In the genomic region with DNA sequence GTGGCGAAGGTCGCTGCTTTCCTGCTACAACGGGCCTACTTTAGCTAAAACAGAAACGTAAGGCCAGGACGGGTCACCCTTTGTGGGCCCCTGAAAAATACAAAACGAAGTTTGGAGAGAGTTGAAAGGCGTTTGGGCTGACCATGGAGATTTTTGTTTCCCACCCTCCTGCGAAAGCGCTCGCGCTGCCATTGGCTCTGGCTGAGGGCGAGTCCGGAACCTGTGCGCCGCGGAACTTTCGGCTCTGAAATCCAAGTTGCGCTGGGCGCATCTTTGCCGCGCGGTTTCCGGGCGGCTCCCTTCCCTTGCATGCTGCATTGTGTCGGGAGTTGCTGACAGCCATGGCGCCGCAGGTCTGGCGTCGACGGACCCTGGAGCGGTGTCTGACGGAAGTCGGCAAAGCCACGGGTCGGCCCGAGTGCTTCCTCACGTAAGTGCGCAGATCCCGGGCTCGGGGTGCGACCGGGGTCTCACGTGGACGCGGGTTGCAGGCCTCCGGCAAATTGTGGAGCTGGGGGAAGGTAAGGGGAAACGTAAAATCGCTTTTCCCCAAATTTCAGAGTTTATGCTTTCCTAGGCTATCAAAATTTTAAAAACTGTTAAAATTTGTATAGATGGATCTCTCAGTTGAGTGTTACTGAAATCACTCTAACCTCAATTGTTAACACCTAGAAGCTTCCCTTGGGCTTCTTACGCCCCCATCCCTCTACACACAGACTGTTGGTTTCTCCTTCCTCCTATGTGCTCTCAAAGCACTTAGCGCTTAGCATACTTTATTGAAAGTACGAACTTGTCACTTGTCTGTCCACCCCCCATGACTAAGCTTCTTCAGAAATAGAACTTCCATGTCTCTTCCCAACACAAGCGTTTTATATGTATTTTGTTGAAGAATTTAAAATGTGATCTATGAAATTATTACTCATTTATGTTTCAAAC, we compare ENCODE assay signal across 8 cellular contexts. TPM values are rescaled to one million over a fixed set of nuclear protein-coding genes. Genes with fewer than 3 reads are reported as not detected.
DNase-seq lines count a peak whose midpoint lies in the region; ATAC-seq and TF ChIP-seq lines count a peak whose summit lies in the region.

A gene with protein sequence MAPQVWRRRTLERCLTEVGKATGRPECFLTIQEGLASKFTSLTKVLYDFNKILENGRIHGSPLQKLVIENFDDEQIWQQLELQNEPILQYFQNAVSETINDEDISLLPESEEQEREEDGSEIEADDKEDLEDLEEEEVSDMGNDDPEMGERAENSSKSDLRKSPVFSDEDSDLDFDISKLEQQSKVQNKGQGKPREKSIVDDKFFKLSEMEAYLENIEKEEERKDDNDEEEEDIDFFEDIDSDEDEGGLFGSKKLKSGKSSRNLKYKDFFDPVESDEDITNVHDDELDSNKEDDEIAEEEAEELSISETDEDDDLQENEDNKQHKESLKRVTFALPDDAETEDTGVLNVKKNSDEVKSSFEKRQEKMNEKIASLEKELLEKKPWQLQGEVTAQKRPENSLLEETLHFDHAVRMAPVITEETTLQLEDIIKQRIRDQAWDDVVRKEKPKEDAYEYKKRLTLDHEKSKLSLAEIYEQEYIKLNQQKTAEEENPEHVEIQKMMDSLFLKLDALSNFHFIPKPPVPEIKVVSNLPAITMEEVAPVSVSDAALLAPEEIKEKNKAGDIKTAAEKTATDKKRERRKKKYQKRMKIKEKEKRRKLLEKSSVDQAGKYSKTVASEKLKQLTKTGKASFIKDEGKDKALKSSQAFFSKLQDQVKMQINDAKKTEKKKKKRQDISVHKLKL (plus strand): TSS at position 310 of the 936 bp plus-strand sequence. CDS start 32 bp downstream, at position 342.

- H3K27ac ChIP-seq in caudate nucleus (ENCODE audit: low read depth, low read length) (peak within 1 kb of the TSS; percentile 94), spleen (peak within 1 kb of the TSS; percentile 92 to 96 (median 94))

- H3K27me3 Mint-ChIP-seq in WTC11 (ENCODE audit: low read depth), result no peaks in the 10 kb centered on the region

- WGBS in spleen, 5 donors, result 0 to 1% (median 0%) methylated on average over 41 to 52 of the region's 52 CpGs

- intact Hi-C loops in spleen (cut with DNase I; ENCODE audit: low total_unique reads), result no loop called here

- H3K36me3 Mint-ChIP-seq in WTC11, result peaks cover 14% of the 10 kb centered on the region

- H3K27ac Mint-ChIP-seq in WTC11, result peak within 1 kb of the TSS; percentile 98

- CTCF ChIA-PET in WTC11 (lab: Charles Lee), result interaction anchor here (0.6 to 2.7 kb wide), 8 partner anchors 24 to 325 kb away, joined by 3 to 15 read pairs (median 4); no protein-coding TSS in a partner anchor

- peak in 1 of 3 donors; percentile 2 for TF ChIP-seq POLR2A in spleen (IDR thresholded peaks at IDR 0.05)

- POLR2A ChIA-PET in WTC11 (lab: Charles Lee), result interaction anchor here (0.8 kb wide), 2 partner anchors 128 to 201 kb away, joined by 3 read pairs; a partner anchor contains a TSS

- no peaks in the 10 kb centered on the region for H3K27me3 ChIP-seq in spleen (replicated peaks in 1 of 7)

- DNase-seq in AG08395 (ENCODE audit: low spot score) (peak; percentile 86), NCI-H2227 (lab: John Stamatoyannopoulos, UW; ENCODE audit: unreplicated experiment) (peak; percentile 93), WTC11 (ENCODE audit: low spot score) (peak; percentile 92), caudate nucleus (lab: John Stamatoyannopoulos, UW) (peak; percentile 51 to 98 (median 92)), inferior parietal cortex (ENCODE audit: extremely low spot score) (peak; percentile 89), spleen (peak; percentile 98)

- no peak for TF ChIP-seq CTCF in WTC11 (IDR thresholded peaks at IDR 0.05)
- peak in 1 of 11 experiments; percentile 23 for TF ChIP-seq CTCF in spleen (IDR thresholded peaks at IDR 0.05 in 8 of 11, conservative IDR thresholded peaks at IDR 0.05 in 3 of 11)

- peak within 1 kb of the TSS; percentile 67 to 95 (median 84) for H3K4me3 ChIP-seq in spleen

- peaks cover 9% of the 10 kb centered on the region for H3K4me1 Mint-ChIP-seq in WTC11

- H3K4me3 Mint-ChIP-seq in WTC11, result no peak within 1 kb of the TSS

- H3K36me3 ChIP-seq in spleen, result peaks cover 3 to 35% (median 21%) of the 10 kb centered on the region in 6 donors

- H3K9me3 Mint-ChIP-seq in WTC11, result no peaks in the 10 kb centered on the region

- ATAC-seq in GM18873 (IDR thresholded peaks at IDR 0.05; ENCODE audit: low FRiP score, unreplicated experiment) (peak; percentile 88), HG03108 (IDR thresholded peaks at IDR 0.05; ENCODE audit: unreplicated experiment) (peak; percentile 97), WTC11 (peak; percentile 94)

- no peaks in the 10 kb centered on the region for H3K9me3 ChIP-seq in spleen

- H3K4me1 ChIP-seq in spleen, result peaks cover 27 to 61% (median 47%) of the 10 kb centered on the region in 6 donors

TF ChIP-seq in WTC11, 78 proteins besides CTCF, POLR2A, EP300 and RAD21 (continues in another document):
- TF ChIP-seq CREM (CRISPR knock-in tag; IDR thresholded peaks at IDR 0.05), result peak; percentile 74
- TF ChIP-seq JUN (CRISPR knock-in tag; IDR thresholded peaks at IDR 0.05), result peak; percentile 44; the same call in 1 of the 2 replicates
- TF ChIP-seq ATF1 (CRISPR knock-in tag; IDR thresholded peaks at IDR 0.05), result peak; percentile 44
- no peak for TF ChIP-seq HMGA2 (CRISPR knock-in tag; IDR thresholded peaks at IDR 0.05)
- TF ChIP-seq MYBL2 (CRISPR knock-in tag; IDR thresholded peaks at IDR 0.05), result peak; percentile 72; the same call in 1 of the 2 replicates
- TF ChIP-seq GTF2I (CRISPR knock-in tag; conservative IDR thresholded peaks at IDR 0.05), result no peak
- TF ChIP-seq EMX1 (CRISPR knock-in tag; IDR thresholded peaks at IDR 0.05), result no peak
- TF ChIP-seq, protein P1, sequence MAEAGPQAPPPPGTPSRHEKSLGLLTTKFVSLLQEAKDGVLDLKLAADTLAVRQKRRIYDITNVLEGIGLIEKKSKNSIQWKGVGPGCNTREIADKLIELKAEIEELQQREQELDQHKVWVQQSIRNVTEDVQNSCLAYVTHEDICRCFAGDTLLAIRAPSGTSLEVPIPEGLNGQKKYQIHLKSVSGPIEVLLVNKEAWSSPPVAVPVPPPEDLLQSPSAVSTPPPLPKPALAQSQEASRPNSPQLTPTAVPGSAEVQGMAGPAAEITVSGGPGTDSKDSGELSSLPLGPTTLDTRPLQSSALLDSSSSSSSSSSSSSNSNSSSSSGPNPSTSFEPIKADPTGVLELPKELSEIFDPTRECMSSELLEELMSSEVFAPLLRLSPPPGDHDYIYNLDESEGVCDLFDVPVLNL (CRISPR knock-in tag; IDR thresholded peaks at IDR 0.05; ENCODE audit: borderline replicate concordance, low read depth), result 0 out of 2 replicates have a peak, but pooled peaks have one; percentile 75
- no peak for TF ChIP-seq GRHL2 (CRISPR knock-in tag; IDR thresholded peaks at IDR 0.05; ENCODE audit: insufficient replicate concordance, severe bottlenecking)
- no peak for TF ChIP-seq ZNF396 (CRISPR knock-in tag; IDR thresholded peaks at IDR 0.05; ENCODE audit: borderline replicate concordance)
- no peak for TF ChIP-seq ZNF219 (CRISPR knock-in tag; IDR thresholded peaks at IDR 0.05; ENCODE audit: borderline replicate concordance)
- peak; percentile 96 for TF ChIP-seq FOXK1 (CRISPR knock-in tag; IDR thresholded peaks at IDR 0.05)
- TF ChIP-seq, protein P2, sequence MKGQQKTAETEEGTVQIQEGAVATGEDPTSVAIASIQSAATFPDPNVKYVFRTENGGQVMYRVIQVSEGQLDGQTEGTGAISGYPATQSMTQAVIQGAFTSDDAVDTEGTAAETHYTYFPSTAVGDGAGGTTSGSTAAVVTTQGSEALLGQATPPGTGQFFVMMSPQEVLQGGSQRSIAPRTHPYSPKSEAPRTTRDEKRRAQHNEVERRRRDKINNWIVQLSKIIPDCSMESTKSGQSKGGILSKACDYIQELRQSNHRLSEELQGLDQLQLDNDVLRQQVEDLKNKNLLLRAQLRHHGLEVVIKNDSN (CRISPR knock-in tag; IDR thresholded peaks at IDR 0.05), result peak; percentile 69
- 0 out of 2 replicates have a peak, but pooled peaks have one; percentile 48 for TF ChIP-seq PRRX2 (CRISPR knock-in tag; IDR thresholded peaks at IDR 0.05)
- 0 out of 2 replicates have a peak, but pooled peaks have one; percentile 44 for TF ChIP-seq SMAD4 (CRISPR knock-in tag; IDR thresholded peaks at IDR 0.05)
- TF ChIP-seq, protein P3, sequence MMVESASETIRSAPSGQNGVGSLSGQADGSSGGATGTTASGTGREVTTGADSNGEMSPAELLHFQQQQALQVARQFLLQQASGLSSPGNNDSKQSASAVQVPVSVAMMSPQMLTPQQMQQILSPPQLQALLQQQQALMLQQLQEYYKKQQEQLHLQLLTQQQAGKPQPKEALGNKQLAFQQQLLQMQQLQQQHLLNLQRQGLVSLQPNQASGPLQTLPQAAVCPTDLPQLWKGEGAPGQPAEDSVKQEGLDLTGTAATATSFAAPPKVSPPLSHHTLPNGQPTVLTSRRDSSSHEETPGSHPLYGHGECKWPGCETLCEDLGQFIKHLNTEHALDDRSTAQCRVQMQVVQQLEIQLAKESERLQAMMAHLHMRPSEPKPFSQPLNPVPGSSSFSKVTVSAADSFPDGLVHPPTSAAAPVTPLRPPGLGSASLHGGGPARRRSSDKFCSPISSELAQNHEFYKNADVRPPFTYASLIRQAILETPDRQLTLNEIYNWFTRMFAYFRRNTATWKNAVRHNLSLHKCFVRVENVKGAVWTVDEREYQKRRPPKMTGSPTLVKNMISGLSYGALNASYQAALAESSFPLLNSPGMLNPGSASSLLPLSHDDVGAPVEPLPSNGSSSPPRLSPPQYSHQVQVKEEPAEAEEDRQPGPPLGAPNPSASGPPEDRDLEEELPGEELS (CRISPR knock-in tag; IDR thresholded peaks at IDR 0.05), result peak; percentile 86
- TF ChIP-seq MXD4 (CRISPR knock-in tag; IDR thresholded peaks at IDR 0.05; ENCODE audit: borderline replicate concordance), result no peak
- TF ChIP-seq, protein P4, sequence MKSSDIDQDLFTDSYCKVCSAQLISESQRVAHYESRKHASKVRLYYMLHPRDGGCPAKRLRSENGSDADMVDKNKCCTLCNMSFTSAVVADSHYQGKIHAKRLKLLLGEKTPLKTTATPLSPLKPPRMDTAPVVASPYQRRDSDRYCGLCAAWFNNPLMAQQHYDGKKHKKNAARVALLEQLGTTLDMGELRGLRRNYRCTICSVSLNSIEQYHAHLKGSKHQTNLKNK (CRISPR knock-in tag; IDR thresholded peaks at IDR 0.05), result no peak

RNA-seq across cellular contexts. Expression of the gene that starts here (rescaled TPM):
- total RNA-seq in WTC11 (2021), result 27.8 to 36.6 TPM (median 31.4 TPM) in 3 replicates
- total RNA-seq in spleen, result 10 to 100 TPM; 20.3 to 35.2 (median 27.4) TPM
- 10 to 100 TPM; 20.8 to 23.6 (median 21.7) TPM for polyA plus RNA-seq in spleen

Comparison
In these comparisons a context has a peak if more than half of its experiments do, and no peak if none do; other contexts are left out.
1. Peak in every context shown above with its lines: DNase-seq, ATAC-seq, H3K4me3 ChIP-seq and H3K27ac ChIP-seq.